In genomic region chr10:116787018-116787674, GRCh38 we compare ENCODE assay signal across 14 cellular contexts. TPM values are rescaled to one million over a fixed set of nuclear protein-coding genes. Genes with fewer than 3 reads are reported as not detected.
DNase-seq lines count a peak whose midpoint lies in the region; ATAC-seq and TF ChIP-seq lines count a peak whose summit lies in the region.
"Had no signal": no experiment of that assay in that cellular context is flagged by ENCODE, and none has a peak within 500 bp of the region (broad histone marks: within the 10 kb centered on the region; RNA-seq: fewer than 3 reads in every experiment).

No MANE protein-coding gene starts in this region.

- peak overlapping the region; percentile 53 for H3K4me3 Mint-ChIP-seq in Caco-2 (ENCODE audit: unreplicated experiment)
- peak overlapping the region; percentile 25 for H3K4me3 Mint-ChIP-seq in activated naive CD8-positive, alpha-beta T cell treated with anti-CD3 and anti-CD28 coated beads for 36 hours
- H3K4me3 Mint-ChIP-seq in nephron: peak overlapping the region in 2 of 3 experiments; percentile 1 to 35
- H3K4me3 Mint-ChIP-seq: activated naive CD4-positive, alpha-beta T cell treated with anti-CD3 and anti-CD28 coated beads, Interleukin-2, amount 10 ng/mL, durations not matched to agents 7 days and 5 days had no signal

- H3K36me3 Mint-ChIP-seq in Caco-2 (ENCODE audit: insufficient read depth, unreplicated experiment) (no peaks in the 10 kb centered on the region), nephron (ENCODE audit: low read depth) (no peaks in the 10 kb centered on the region)
- H3K36me3 Mint-ChIP-seq in activated naive CD8-positive, alpha-beta T cell treated with anti-CD3 and anti-CD28 coated beads for 36 hours: no peaks in the 10 kb centered on the region
- H3K36me3 Mint-ChIP-seq: activated naive CD4-positive, alpha-beta T cell treated with anti-CD3 and anti-CD28 coated beads, Interleukin-2, amount 10 ng/mL, durations not matched to agents 7 days and 5 days had no signal

- no peak overlapping the region for H3K4me3 ChIP-seq in Caco-2 (ENCODE audit: low read depth, low read length)
- no peak overlapping the region for H3K4me3 ChIP-seq in Jurkat, Clone E6-1 (ENCODE audit: low read length)
- H3K4me3 ChIP-seq in ovary: no peak overlapping the region
- H3K4me3 ChIP-seq: cardiac muscle cell, mucosa of descending colon had no signal

- DNase-seq in Caco-2: no peak
- peak; percentile 55 for DNase-seq in Jurkat, Clone E6-1 (ENCODE audit: low read depth, low spot score)
- no peak for DNase-seq in activated naive CD8-positive, alpha-beta T cell treated with anti-CD3 and anti-CD28 coated beads for 36 hours
- no peak for DNase-seq in NCI-H2029 treated with DMSO at 0.1 percent for 48 hours (lab: John Stamatoyannopoulos, UW)
- no peak for DNase-seq in DMS 273 treated with DMSO at 0.1 percent for 48 hours (lab: John Stamatoyannopoulos, UW)
- DNase-seq in Right ventricle myocardium inferior (ENCODE audit: missing footprints): no peak
- DNase-seq in ovary: no peak

- CTCF ChIA-PET in Caco-2 (lab: Charles Lee): interaction anchor here (0.7 to 3.3 kb wide), 10 partner anchors 10 to 439 kb away, joined by 3 to 20 read pairs (median 5); no protein-coding TSS in a partner anchor

- H3K27ac Mint-ChIP-seq in Caco-2 (ENCODE audit: unreplicated experiment): no peak overlapping the region
- no peak overlapping the region for H3K27ac Mint-ChIP-seq in activated naive CD8-positive, alpha-beta T cell treated with anti-CD3 and anti-CD28 coated beads for 36 hours
- peak overlapping the region; percentile 8 to 45 (median 38) for H3K27ac Mint-ChIP-seq in nephron
- H3K27ac Mint-ChIP-seq: activated naive CD4-positive, alpha-beta T cell treated with anti-CD3 and anti-CD28 coated beads, Interleukin-2, amount 10 ng/mL, durations not matched to agents 7 days and 5 days; H9 had no signal

- no peaks in the 10 kb centered on the region for H3K4me1 Mint-ChIP-seq in Caco-2 (ENCODE audit: low read depth, unreplicated experiment)
- H3K4me1 Mint-ChIP-seq in activated naive CD8-positive, alpha-beta T cell treated with anti-CD3 and anti-CD28 coated beads for 36 hours: peaks cover 11% of the 10 kb centered on the region
- peaks cover 29% of the 10 kb centered on the region for H3K4me1 Mint-ChIP-seq in nephron

- H3K4me1 ChIP-seq in Caco-2 (0 out of 2 replicates have a peak, but pooled peaks cover 4% of the 10 kb centered on the region), ovary (ENCODE audit: insufficient read depth) (no peaks in the 10 kb centered on the region)
- H3K4me1 ChIP-seq: parathyroid adenoma had no signal

- H3K9me3 ChIP-seq in Caco-2 (no peaks in the 10 kb centered on the region), ovary (no peaks in the 10 kb centered on the region)
- H3K9me3 ChIP-seq: MG63, mucosa of descending colon had no signal

- TF ChIP-seq CTCF in Caco-2 (IDR thresholded peaks at IDR 0.05; ENCODE audit: insufficient read depth in 1 of 2, low read depth in 1 of 2, low read length in 1 of 2, severe bottlenecking in 1 of 2, unreplicated experiment in 1 of 2) (no peak), nephron (IDR thresholded peaks at IDR 0.05; ENCODE audit: unreplicated experiment in 3 of 3) (no peak), ovary (IDR thresholded peaks at IDR 0.05) (no peak)

- no peak overlapping the region for H3K27ac ChIP-seq in ovary
- H3K27ac ChIP-seq: cardiac muscle cell, parathyroid adenoma had no signal

- POLR2A ChIA-PET in Caco-2 (lab: Charles Lee): no interaction called here

- BruUV-seq in Caco-2 (replicated peaks; lab: Mats Ljungman, UMichigan): no TSS peak

- TF ChIP-seq EP300 in ovary (IDR thresholded peaks at IDR 0.05): no peak

- no peak for TF ChIP-seq POLR2A in ovary (IDR thresholded peaks at IDR 0.05)

- peaks cover 9% of the 10 kb centered on the region for H3K27me3 Mint-ChIP-seq in Caco-2 (ENCODE audit: insufficient read depth, unreplicated experiment)
- H3K27me3 Mint-ChIP-seq in activated naive CD8-positive, alpha-beta T cell treated with anti-CD3 and anti-CD28 coated beads for 36 hours: peaks cover 34% of the 10 kb centered on the region
- H3K27me3 Mint-ChIP-seq in nephron (ENCODE audit: low read depth): peaks cover 52% of the 10 kb centered on the region

- H3K9me3 Mint-ChIP-seq in Caco-2 (ENCODE audit: unreplicated experiment) (no peaks in the 10 kb centered on the region), nephron (no peaks in the 10 kb centered on the region)
- H3K9me3 Mint-ChIP-seq in activated naive CD8-positive, alpha-beta T cell treated with anti-CD3 and anti-CD28 coated beads for 36 hours: no peaks in the 10 kb centered on the region
- H3K9me3 Mint-ChIP-seq: activated naive CD4-positive, alpha-beta T cell treated with anti-CD3 and anti-CD28 coated beads, Interleukin-2, amount 10 ng/mL, durations not matched to agents 7 days and 5 days had no signal

- intact Hi-C loops in Caco-2 (cut with micrococcal nuclease; ENCODE audit: unreplicated experiment): loop anchor here (5.0 kb wide), 1 partner anchor 275 kb away; no protein-coding TSS in a partner anchor
- intact Hi-C loops in Right ventricle myocardium inferior (cut with DNase I): no loop called here
- intact Hi-C loops in ovary (cut with DNase I): loop anchor here (2.0 to 10.0 kb wide), 5 partner anchors 100 to 162 kb away; partner anchors contain the start of gene PNLIPRP2 (in 1 of the 4)

- WGBS in ovary, 3 donors: 84% methylated on average over 11 of the region's 11 CpGs

- no peaks in the 10 kb centered on the region for H3K36me3 ChIP-seq in Caco-2 (ENCODE audit: control insufficient read depth, insufficient read depth, low read length)
- no peaks in the 10 kb centered on the region for H3K36me3 ChIP-seq in ovary
- H3K36me3 ChIP-seq: cardiac muscle cell, MG63 had no signal

- H3K27me3 ChIP-seq in Caco-2 (replicated peaks; ENCODE audit: control insufficient read depth, insufficient read depth, low read length) (no peaks in the 10 kb centered on the region), ovary (no peaks in the 10 kb centered on the region)
- H3K27me3 ChIP-seq: cardiac muscle cell, MG63 had no signal

- no peak for ATAC-seq in Right ventricle myocardium inferior

RNA-seq across cellular contexts. Expression of gene HSPA12A, which starts 44.8 kb away (rescaled TPM):
- total RNA-seq in Caco-2 (2022) (22.9 and 27.0 TPM in 2 replicates), Right ventricle myocardium inferior (20.8 TPM), ovary (10 to 100 TPM; 27.7 to 47.5 (median 40.5) TPM)
- polyA plus RNA-seq in Jurkat, Clone E6-1 (2012; ENCODE audit: insufficient read depth, insufficient read length): 2.5 TPM
- under 1 TPM; 0.06 to 0.08 TPM for total RNA-seq in activated naive CD8-positive, alpha-beta T cell treated with anti-CD3 and anti-CD28 coated beads for 36 hours
- 10 to 100 TPM; 16.0 to 34.3 TPM for polyA plus RNA-seq in ovary

Comparison
In these comparisons a context has a peak if more than half of its experiments do, and no peak if none do; other contexts are left out.
1. H3K27ac Mint-ChIP-seq: peak in nephron (3 of 3); none in Caco-2 (single experiment) and activated naive CD8-positive, alpha-beta T cell treated with anti-CD3 and anti-CD28 coated beads for 36 hours (single experiment).
2. RNA of gene HSPA12A, which starts 44.8 kb away (total RNA-seq): 27.7 to 47.5 TPM in ovary, 22.9 to 27.0 TPM in Caco-2 and 20.8 TPM in Right ventricle myocardium inferior (single experiment); 0.06 to 0.08 TPM in activated naive CD8-positive, alpha-beta T cell treated with anti-CD3 and anti-CD28 coated beads for 36 hours; every median in the first group is over 10 times any median in the second.
3. Peak in every context shown above with its lines, with median percentiles within 50 percentile points of each other: H3K4me3 Mint-ChIP-seq.